In the genomic region with DNA sequence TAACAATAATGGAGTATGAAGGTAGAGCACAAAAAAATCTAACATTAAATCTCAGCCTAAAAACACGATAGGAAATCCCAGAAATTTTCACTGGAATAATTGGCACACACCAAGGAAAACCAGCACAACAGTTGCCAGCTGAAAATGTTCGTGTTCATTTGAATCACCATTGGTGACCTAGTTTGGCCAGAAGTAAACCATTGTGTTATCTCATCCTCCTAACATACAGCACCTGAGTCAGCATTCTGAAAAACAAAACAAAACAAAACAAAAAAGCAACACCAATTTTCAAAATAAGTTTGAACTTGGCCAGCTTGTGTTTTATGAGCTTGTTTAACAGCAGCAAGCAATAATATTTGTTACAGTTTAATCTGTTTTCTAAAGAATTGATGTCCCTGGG, we compare ENCODE assay signal across 20 cellular contexts. TPM values are rescaled to one million over a fixed set of nuclear protein-coding genes. Genes with fewer than 3 reads are reported as not detected.
DNase-seq lines count a peak whose midpoint lies in the region; ATAC-seq, FAIRE-seq and TF ChIP-seq lines count a peak whose summit lies in the region.
"Had no signal": no experiment of that assay in that cellular context is flagged by ENCODE, and none has a peak within 500 bp of the region (broad histone marks: within the 10 kb centered on the region; RNA-seq: fewer than 3 reads in every experiment).

No MANE protein-coding gene starts in this region.

- no peak overlapping the region for H3K4me2 ChIP-seq in GM23338
- H3K4me2 ChIP-seq in H1 (ENCODE audit: insufficient read depth in 1 of 2, low read depth in 2 of 2, low read length in 2 of 2) = no peak overlapping the region
- peak overlapping the region; percentile 16 for H3K4me2 ChIP-seq in parathyroid adenoma (ENCODE audit: low read length)
- H3K4me2 ChIP-seq: KMS-11, SK-N-SH had no signal

- H3K27ac Mint-ChIP-seq in GM23338 = no peak overlapping the region

- H3K36me3 ChIP-seq in GM23338 (ENCODE audit: insufficient read depth) (peaks cover 6% of the 10 kb centered on the region; the same call in 1 of the 2 replicates), adrenal gland (replicated peaks in 1 of 2) (no peaks in the 10 kb centered on the region), H1 (ENCODE audit: control insufficient read depth in 2 of 4, insufficient read depth in 4 of 4, low read length in 3 of 4) (no peaks in the 10 kb centered on the region), parathyroid adenoma (ENCODE audit: control insufficient read depth, insufficient read depth, low read length) (no peaks in the 10 kb centered on the region), testis (ENCODE audit: low read depth, missing control alignments) (no peaks in the 10 kb centered on the region), uterus (no peaks in the 10 kb centered on the region)
- H3K36me3 ChIP-seq: BE2C, HAP-1 had no signal

- TF ChIP-seq CTCF in GM23338 (conservative IDR thresholded peaks at IDR 0.05; ENCODE audit: low read depth in 2 of 2) (no peak), adrenal gland (IDR thresholded peaks at IDR 0.05) (no peak), H1 (IDR thresholded peaks at IDR 0.05; ENCODE audit: control extremely low read depth in 1 of 3, insufficient read depth in 1 of 3, low read depth in 1 of 3, low read length in 3 of 3) (no peak), parathyroid adenoma (IDR thresholded peaks at IDR 0.05) (no peak), testis (IDR thresholded peaks at IDR 0.05) (no peak), uterus (IDR thresholded peaks at IDR 0.05) (no peak)

- CTCF ChIA-PET in H1 (lab: Charles Lee; ENCODE audit: partially characterized antibody) = interaction anchor here (0.6 to 1.8 kb wide), 7 partner anchors 10 to 1824 kb away, joined by 3 to 5 read pairs (median 3); no protein-coding TSS in a partner anchor

- peaks cover 15% of the 10 kb centered on the region for H3K36me3 Mint-ChIP-seq in GM23338 (ENCODE audit: low read depth)

- peak overlapping the region; percentile 82; the same call in 1 of the 2 replicates for H2AFZ ChIP-seq in GM23338
- no peak overlapping the region; the same call in none of the 2 replicates for H2AFZ ChIP-seq in H1 (ENCODE audit: low read length)
- H2AFZ ChIP-seq in parathyroid adenoma = no peak overlapping the region

- no peak overlapping the region for H2BK12ac ChIP-seq in H1 (ENCODE audit: low read depth, low read length)

- no peak overlapping the region for H3K23ac ChIP-seq in H1 (ENCODE audit: insufficient read length)

- no peak for TF ChIP-seq RAD21 in H1 (IDR thresholded peaks at IDR 0.05 in 1 of 2, conservative IDR thresholded peaks at IDR 0.05 in 1 of 2; ENCODE audit: low read depth in 2 of 2, low read length in 2 of 2)

- H3K9me3 Mint-ChIP-seq in GM23338 = peaks cover 28% of the 10 kb centered on the region

- H3K27me3 Mint-ChIP-seq in GM23338 (ENCODE audit: insufficient read depth, low read depth, poor library complexity) = no peaks in the 10 kb centered on the region

- H3K27ac ChIP-seq in GM23338 (ENCODE audit: low read depth) (no peak overlapping the region), adrenal gland (peak overlapping the region in 3 of 5 donors; percentile 0 to 43 (median 3)), H1 (ENCODE audit: low read depth, low read length) (no peak overlapping the region), parathyroid adenoma (peak overlapping the region; percentile 51), testis (no peak overlapping the region), uterus (no peak overlapping the region)
- H3K27ac ChIP-seq: HL-60, KMS-11, RWPE1 had no signal

- no peak overlapping the region for H3K18ac ChIP-seq in H1 (ENCODE audit: extremely low read depth, low read length)

- no peaks in the 10 kb centered on the region for H3F3A ChIP-seq in GM23338 (replicated peaks; ENCODE audit: low read depth)

- POLR2A ChIA-PET in H1 (lab: Charles Lee; ENCODE audit: partially characterized antibody) = no interaction called here

- H2BK120ac ChIP-seq in H1 (replicated peaks; ENCODE audit: low read depth, low read length) = no peak overlapping the region

- H3K4ac ChIP-seq in H1 (replicated peaks; ENCODE audit: insufficient read length, low read depth, low read length) = no peak overlapping the region

- ATAC-seq in GM23338 (no peak), HG03025 (IDR thresholded peaks at IDR 0.05; ENCODE audit: low FRiP score, unreplicated experiment) (no peak)

- H3K9me3 ChIP-seq in adrenal gland (replicated peaks in 1 of 3) = no peaks in the 10 kb centered on the region
- H3K9me3 ChIP-seq in H1 (ENCODE audit: insufficient read depth in 2 of 2, low read depth in 1 of 2, low read length in 1 of 2) = peaks cover 13 to 19% of the 10 kb centered on the region in 2 experiments; a peak in 3 of 4 replicates
- H3K9me3 ChIP-seq in parathyroid adenoma (ENCODE audit: control insufficient read depth, low read length) = no peaks in the 10 kb centered on the region
- H3K9me3 ChIP-seq in testis = no peaks in the 10 kb centered on the region
- no peaks in the 10 kb centered on the region for H3K9me3 ChIP-seq in uterus
- H3K9me3 ChIP-seq: SK-N-SH had no signal

- no peak for FAIRE-seq in H1 (lab: Jason Lieb, UNC)
- no peak for FAIRE-seq in urothelium cell line (lab: Jason Lieb, UNC)

- H4K20me1 ChIP-seq in GM23338 (replicated peaks; ENCODE audit: insufficient read depth) = no peaks in the 10 kb centered on the region
- H4K20me1 ChIP-seq in H1 (replicated peaks in 1 of 2; ENCODE audit: control insufficient read depth in 1 of 2, insufficient read depth in 2 of 2, low read length in 2 of 2) = no peaks in the 10 kb centered on the region

- no peak overlapping the region for H4K91ac ChIP-seq in H1 (replicated peaks; ENCODE audit: insufficient read length, low read length)

- H3K9ac ChIP-seq in H1 (replicated peaks in 1 of 4; ENCODE audit: extremely low read depth in 1 of 4, low read depth in 3 of 4, low read length in 3 of 4) = no peak overlapping the region
- H3K9ac ChIP-seq in parathyroid adenoma = no peak overlapping the region
- H3K9ac ChIP-seq: KMS-11, SK-N-SH had no signal

- H3K14ac ChIP-seq in H1 (ENCODE audit: insufficient read length) = no peak overlapping the region

- intact Hi-C loops in adrenal gland (cut with DNase I) = no loop called here
- intact Hi-C loops in testis (cut with DNase I; ENCODE audit: low total_unique reads) = no loop called here
- intact Hi-C loops in uterus (cut with DNase I; ENCODE audit: low total_unique reads) = no loop called here

- no peak overlapping the region for H3K56ac ChIP-seq in H1 (replicated peaks; ENCODE audit: insufficient read length, low read depth, low read length)

- H3K4me3 Mint-ChIP-seq in GM23338 = no peak overlapping the region

- TF ChIP-seq POLR2A in adrenal gland (IDR thresholded peaks at IDR 0.05) = no peak
- TF ChIP-seq POLR2A in H1 (IDR thresholded peaks at IDR 0.05; ENCODE audit: control extremely low read depth in 1 of 2, low read depth in 2 of 2, low read length in 2 of 2) = no peak
- TF ChIP-seq POLR2A in testis (IDR thresholded peaks at IDR 0.05) = no peak
- TF ChIP-seq POLR2A in uterus (IDR thresholded peaks at IDR 0.05) = no peak

- WGBS in adrenal gland, 4 donors = 7 to 27% (median 21%) methylated on average over 2 of the region's 2 CpGs
- 69% methylated on average over 2 of the region's 2 CpGs; no CpG with 5 or more reads in 1 of the 2 experiments for WGBS in H1 (ENCODE audit: extremely low coverage in 1 of 2, insufficient coverage in 1 of 2, insufficient read length in 1 of 2, insufficient replicate concordance in 2 of 2, low coverage in 1 of 2, low lambda C conversion rate in 2 of 2, missing lambda C conversion rate in 1 of 2), 2 experiments
- WGBS in testis, 2 donors = 23 to 32% methylated on average over 2 of the region's 2 CpGs

- H2BK15ac ChIP-seq in H1 (ENCODE audit: low read length) = no peak overlapping the region

- DNase-seq in GM23338 (ENCODE audit: low spot score) (no peak), adrenal gland (peak in 2 of 7 donors; percentile 28 to 31), H1 (ENCODE audit: low read depth in 1 of 2, low spot score in 2 of 2) (no peak), testis (no peak), urothelium cell line (ENCODE audit: low spot score) (no peak), uterus (no peak)
- DNase-seq: BE2C; EL; NCI-H187; NCI-H69; NK-92 treated with Interleukin-12 subunit alpha and Interleukin-12 subunit beta, amount 100 ng/mL, for 24 hours; SHP77 treated with DMSO at 0.1 percent for 48 hours; SK-N-SH had no signal

- H3K4me1 ChIP-seq in GM23338 (ENCODE audit: insufficient read depth) = no peaks in the 10 kb centered on the region
- H3K4me1 ChIP-seq in adrenal gland (replicated peaks in 1 of 2) = peaks cover 4 to 13% of the 10 kb centered on the region in 2 donors
- no peaks in the 10 kb centered on the region for H3K4me1 ChIP-seq in H1 (replicated peaks in 1 of 4; ENCODE audit: control insufficient read depth in 3 of 4, insufficient read depth in 4 of 4, low read length in 3 of 4)
- H3K4me1 ChIP-seq in parathyroid adenoma = peaks cover 3% of the 10 kb centered on the region
- H3K4me1 ChIP-seq in testis = no peaks in the 10 kb centered on the region
- no peaks in the 10 kb centered on the region for H3K4me1 ChIP-seq in uterus
- H3K4me1 ChIP-seq: BE2C had no signal

- H2BK20ac ChIP-seq in H1 (ENCODE audit: low read length) = no peak overlapping the region

- no peak overlapping the region for H4K8ac ChIP-seq in H1 (ENCODE audit: extremely low read depth, insufficient read depth, low read length)

- H3K4me1 Mint-ChIP-seq in GM23338 = peaks cover 7% of the 10 kb centered on the region; the same call in 2 of the 3 replicates

- H2BK5ac ChIP-seq in H1 (ENCODE audit: low read depth, low read length) = no peak overlapping the region

- TF ChIP-seq EP300 in H1 (IDR thresholded peaks at IDR 0.05; ENCODE audit: borderline replicate concordance in 1 of 2, low read depth in 2 of 2, low read length in 2 of 2) = no peak

- no peak overlapping the region for H2AK5ac ChIP-seq in H1 (ENCODE audit: low read depth, low read length)

- H3K9me2 ChIP-seq in GM23338 (ENCODE audit: insufficient read depth) = no peaks in the 10 kb centered on the region
- H3K9me2 ChIP-seq: SK-N-SH had no signal

- no peak overlapping the region for H4K5ac ChIP-seq in H1 (ENCODE audit: insufficient read length, low read depth, low read length)

- no peaks in the 10 kb centered on the region for H3K79me2 ChIP-seq in GM23338 (replicated peaks; ENCODE audit: insufficient read depth)
- H3K79me2 ChIP-seq in H1 (ENCODE audit: control insufficient read depth in 1 of 2, insufficient read depth in 2 of 2, low read length in 2 of 2) = no peaks in the 10 kb centered on the region
- no peaks in the 10 kb centered on the region for H3K79me2 ChIP-seq in parathyroid adenoma

- no peaks in the 10 kb centered on the region for H3K27me3 ChIP-seq in GM23338 (ENCODE audit: insufficient read depth)
- no peaks in the 10 kb centered on the region for H3K27me3 ChIP-seq in adrenal gland
- H3K27me3 ChIP-seq in H1 (replicated peaks in 1 of 4; ENCODE audit: control insufficient read depth in 3 of 4, extremely low read depth in 1 of 4, insufficient read depth in 3 of 4, low read length in 3 of 4) = no peaks in the 10 kb centered on the region
- no peaks in the 10 kb centered on the region for H3K27me3 ChIP-seq in parathyroid adenoma (ENCODE audit: control insufficient read depth, insufficient read depth, low read length)
- H3K27me3 ChIP-seq in testis = no peaks in the 10 kb centered on the region
- H3K27me3 ChIP-seq in uterus = no peaks in the 10 kb centered on the region
- H3K27me3 ChIP-seq: BE2C had no signal

- no peaks in the 10 kb centered on the region for H3K79me1 ChIP-seq in H1 (ENCODE audit: low read depth, low read length)

- H3K4me3 ChIP-seq in GM23338 (no peak overlapping the region), adrenal gland (no peak overlapping the region), H1 (ENCODE audit: extremely low read depth in 1 of 4, insufficient read depth in 2 of 4, low read depth in 3 of 4, low read length in 4 of 4) (no peak overlapping the region), parathyroid adenoma (ENCODE audit: low read depth, low read length) (no peak overlapping the region), testis (no peak overlapping the region), uterus (no peak overlapping the region)
- H3K4me3 ChIP-seq: HAP-1 had no signal

- H3K23me2 ChIP-seq in H1 (ENCODE audit: low read depth, low read length) = no peaks in the 10 kb centered on the region

RNA-seq across cellular contexts. Expression of a gene that starts 41.1 kb away (rescaled TPM):
- 1,758 and 1,823 TPM in 2 replicates for total RNA-seq in GM23338 (2014; rRNA removed; shearing (Covaris generic))
- polyA plus RNA-seq in GM23338 (2016; fragmentation: Nextera tagmentation; extraction: Ambion mirVana) (926 and 998 TPM in 2 replicates), adrenal gland (100 to 1,000 TPM in 2 of 3 donors, 10 to 100 TPM in 1; 87.6 to 175 (median 145) TPM), H1 (2011; rRNA removed) (1,686 and 1,717 TPM in 2 replicates), testis (ENCODE audit: insufficient read depth, low read depth, low replicate concordance) (57.4 TPM)
- total RNA-seq in adrenal gland (100 to 1,000 TPM in 1 of 8 donors, 10 to 100 TPM in 7; 12.1 to 509 (median 52.0) TPM), testis (10 to 100 TPM; 84.2 to 87.5 TPM), uterus (10 to 100 TPM in 3 of 4 donors, 1 to 10 TPM in 1; 3.5 to 81.4 (median 46.4) TPM)
- total RNA-seq in H1 (2021; fragmentation: NEBNext Ultra II Directional; extraction: Animal tissue kit (Norgen Biotek cat#: 25700)) = 780 and 781 TPM in 2 replicates
- 1,673 TPM for polyA plus RNA-seq in H1 (2011; cell fraction: cytosol; rRNA removed)
- 1,927 TPM for polyA plus RNA-seq in H1 (2011; cell fraction: nucleus; rRNA removed)
- polyA plus RNA-seq in H1 (2012, experiment 1 of 2) = 981 to 1,410 TPM (median 1,102 TPM) in 4 replicates
- 1,497 TPM for polyA plus RNA-seq in H1 (2012, experiment 2 of 2)
- 1,061 TPM for polyA plus RNA-seq in H1 (2013, experiment 1 of 2)
- polyA plus RNA-seq in H1 (2013, experiment 2 of 2) = 1,063 TPM
- polyA minus RNA-seq in H1 (2011; rRNA and poly(A)+ RNA removed) = 527 and 542 TPM in 2 replicates
- 249 TPM for polyA minus RNA-seq in H1 (2011; cell fraction: cytosol; rRNA and poly(A)+ RNA removed)
- polyA minus RNA-seq in H1 (2011; cell fraction: nucleus; rRNA and poly(A)+ RNA removed) = 296 TPM
- total RNA-seq: HT-29 had no signal

Comparison
In these comparisons a context has a peak if more than half of its experiments do, and no peak if none do; other contexts are left out.
1. H3K27ac ChIP-seq: peak in adrenal gland (3 of 5) and parathyroid adenoma (single experiment); none in GM23338 (single experiment), H1 (single experiment), testis (0 of 2) and uterus (0 of 2).